ENCODE assay signal across 30 cellular contexts in genomic region chr1:213332491-213332890, GRCh38.
"Had no signal": no experiment of that assay in that cellular context is flagged by ENCODE, and none has a peak within 500 bp of the region (broad histone marks: within the 10 kb centered on the region; RNA-seq: fewer than 3 reads in every experiment).

No MANE protein-coding gene starts in this region.

- H3K4me2 ChIP-seq: smooth muscle cell had no signal

- H3K36me3 Mint-ChIP-seq: activated naive CD8-positive, alpha-beta T cell; stimulated activated naive B cell treated with anti-CD40 and anti-IgM and Interleukin-4, amounts not matched to agents 10 μg/mL and 1 μg/mL and 100 μg/mL, for 72 hours; WTC11 had no signal

- H3K27ac Mint-ChIP-seq: activated CD4-positive, alpha-beta memory T cell treated with anti-CD3 and anti-CD28 coated beads, Interleukin-2, amount 10 ng/mL, durations not matched to agents 7 days and 5 days; activated CD4-positive, alpha-beta T cell treated with anti-CD3 and anti-CD28 coated beads, Interleukin-2, amount 10 ng/mL, durations not matched to agents 7 days and 5 days; activated naive CD8-positive, alpha-beta T cell; activated T-helper 17 cell treated with anti-CD3 and anti-CD28 coated beads, Interleukin-2, amount 50 U/mL, for 72 hours; endodermal cell; stimulated activated naive B cell treated with anti-CD40 and anti-IgM and Interleukin-4, amounts not matched to agents 10 μg/mL and 1 μg/mL and 100 μg/mL, for 72 hours; WTC11 had no signal

- H3K4me1 ChIP-seq: left ventricle myocardium inferior, pancreas, prostate gland, sigmoid colon, stomach, thyroid gland, upper lobe of left lung had no signal

- H3K36me3 ChIP-seq: left ventricle myocardium inferior, pancreas, prostate gland, sigmoid colon, stomach, thyroid gland, upper lobe of left lung had no signal

- ATAC-seq: activated T-cell treated with anti-CD3 and anti-CD28 coated beads, Interleukin-2, amount 50 U/mL, for 4 hours; activated T-helper 17 cell treated with anti-CD3 and anti-CD28 coated beads, Interleukin-2, amount 50 U/mL, for 72 hours; esophagus mucosa; mucosa of descending colon; stimulated activated naive B cell treated with anti-CD40 and anti-IgM and Interleukin-4, amounts not matched to agents 10 μg/mL and 1 μg/mL and 100 μg/mL, for 72 hours; WTC11 had no signal

- H3K27me3 Mint-ChIP-seq: activated CD4-positive, alpha-beta memory T cell treated with anti-CD3 and anti-CD28 coated beads, Interleukin-2, amount 10 ng/mL, durations not matched to agents 7 days and 5 days; activated CD4-positive, alpha-beta T cell treated with anti-CD3 and anti-CD28 coated beads, Interleukin-2, amount 10 ng/mL, durations not matched to agents 7 days and 5 days; dendritic cell treated with granulocyte-macrophage colony-stimulating factor and Interleukin-4, amounts not matched to agents 40 ng/mL and 50 ng/mL, for 4 days; stimulated activated naive B cell treated with anti-CD40 and anti-IgM and Interleukin-4, amounts not matched to agents 10 μg/mL and 1 μg/mL and 100 μg/mL, for 72 hours had no signal

- H3K27ac ChIP-seq: left ventricle myocardium inferior, pancreas, prostate gland, sigmoid colon, stomach, upper lobe of left lung had no signal

- H3K4me3 ChIP-seq: left ventricle myocardium inferior, lung, mucosa of descending colon, pancreas, prostate gland, sigmoid colon, smooth muscle cell, stomach, thyroid gland, upper lobe of left lung had no signal

- DNase-seq: activated CD4-positive, alpha-beta memory T cell treated with anti-CD3 and anti-CD28 coated beads, Interleukin-2, amount 10 ng/mL, durations not matched to agents 7 days and 5 days; activated CD4-positive, alpha-beta T cell treated with anti-CD3 and anti-CD28 coated beads for 1 hour; activated CD4-positive, alpha-beta T cell treated with anti-CD3 and anti-CD28 coated beads, Interleukin-2, amount 10 ng/mL, durations not matched to agents 7 days and 5 days; activated T-cell treated with anti-CD3 and anti-CD28 coated beads, Interleukin-2, amount 50 U/mL, for 4 hours; anterior cingulate cortex; endodermal cell; foreskin fibroblast; left ventricle myocardium inferior; mucosa of descending colon; nucleus accumbens; pancreas; retina; sigmoid colon; stimulated activated CD4-positive, alpha-beta T cell treated with anti-CD3 and anti-CD28 coated beads, Interleukin-1b, Interleukin-23, amount 100 ng/mL, for 48 hours; stimulated activated CD4-positive, alpha-beta T cell treated with anti-CD3 and anti-CD28 coated beads, Interleukin-4, amount 100 ng/mL, for 4 hours; stimulated activated CD8-positive, alpha-beta memory T cell treated with anti-CD3 and anti-CD28 coated beads, Interleukin-4, amount 100 ng/mL, for 48 hours; stimulated activated naive B cell treated with anti-CD40 and anti-IgM and Interleukin-4, amounts not matched to agents 10 μg/mL and 1 μg/mL and 100 μg/mL, for 72 hours; stomach; T-helper 2 cell; thyroid gland; upper lobe of left lung had no signal

- H3K9me3 Mint-ChIP-seq: activated CD4-positive, alpha-beta memory T cell treated with anti-CD3 and anti-CD28 coated beads, Interleukin-2, amount 10 ng/mL, durations not matched to agents 7 days and 5 days; activated CD4-positive, alpha-beta T cell treated with anti-CD3 and anti-CD28 coated beads, Interleukin-2, amount 10 ng/mL, durations not matched to agents 7 days and 5 days; activated T-cell treated with anti-CD3 and anti-CD28 coated beads, Interleukin-2, amount 50 U/mL, for 4 hours; activated T-helper 17 cell treated with anti-CD3 and anti-CD28 coated beads, Interleukin-2, amount 50 U/mL, for 72 hours; central memory CD8-positive, alpha-beta T cell; dendritic cell treated with granulocyte-macrophage colony-stimulating factor and Interleukin-4, amounts not matched to agents 40 ng/mL and 50 ng/mL, for 4 days; endodermal cell; stimulated activated naive B cell treated with anti-CD40 and anti-IgM and Interleukin-4, amounts not matched to agents 10 μg/mL and 1 μg/mL and 100 μg/mL, for 72 hours; WTC11 had no signal

- H3K4me3 Mint-ChIP-seq: activated CD4-positive, alpha-beta memory T cell treated with anti-CD3 and anti-CD28 coated beads, Interleukin-2, amount 10 ng/mL, durations not matched to agents 7 days and 5 days; activated CD4-positive, alpha-beta T cell treated with anti-CD3 and anti-CD28 coated beads, Interleukin-2, amount 10 ng/mL, durations not matched to agents 7 days and 5 days; activated naive CD8-positive, alpha-beta T cell; activated T-cell treated with anti-CD3 and anti-CD28 coated beads, Interleukin-2, amount 50 U/mL, for 4 hours; activated T-helper 17 cell treated with anti-CD3 and anti-CD28 coated beads, Interleukin-2, amount 50 U/mL, for 72 hours; central memory CD8-positive, alpha-beta T cell; dendritic cell treated with granulocyte-macrophage colony-stimulating factor and Interleukin-4, amounts not matched to agents 40 ng/mL and 50 ng/mL, for 4 days; endodermal cell; stimulated activated naive B cell treated with anti-CD40 and anti-IgM and Interleukin-4, amounts not matched to agents 10 μg/mL and 1 μg/mL and 100 μg/mL, for 72 hours; WTC11 had no signal

- H3K9me3 ChIP-seq: left ventricle myocardium inferior, mucosa of descending colon, pancreas, prostate gland, sigmoid colon, stomach, thyroid gland, upper lobe of left lung had no signal

- H3K4me1 Mint-ChIP-seq: activated CD4-positive, alpha-beta memory T cell treated with anti-CD3 and anti-CD28 coated beads, Interleukin-2, amount 10 ng/mL, durations not matched to agents 7 days and 5 days; activated CD4-positive, alpha-beta T cell treated with anti-CD3 and anti-CD28 coated beads, Interleukin-2, amount 10 ng/mL, durations not matched to agents 7 days and 5 days; activated T-helper 17 cell treated with anti-CD3 and anti-CD28 coated beads, Interleukin-2, amount 50 U/mL, for 72 hours; central memory CD8-positive, alpha-beta T cell; stimulated activated naive B cell treated with anti-CD40 and anti-IgM and Interleukin-4, amounts not matched to agents 10 μg/mL and 1 μg/mL and 100 μg/mL, for 72 hours; WTC11 had no signal

- H3K27me3 ChIP-seq: pancreas, sigmoid colon, stomach, thyroid gland, upper lobe of left lung had no signal
